Comparison of ENCODE assay signal across 18 cellular contexts in the genomic region with DNA sequence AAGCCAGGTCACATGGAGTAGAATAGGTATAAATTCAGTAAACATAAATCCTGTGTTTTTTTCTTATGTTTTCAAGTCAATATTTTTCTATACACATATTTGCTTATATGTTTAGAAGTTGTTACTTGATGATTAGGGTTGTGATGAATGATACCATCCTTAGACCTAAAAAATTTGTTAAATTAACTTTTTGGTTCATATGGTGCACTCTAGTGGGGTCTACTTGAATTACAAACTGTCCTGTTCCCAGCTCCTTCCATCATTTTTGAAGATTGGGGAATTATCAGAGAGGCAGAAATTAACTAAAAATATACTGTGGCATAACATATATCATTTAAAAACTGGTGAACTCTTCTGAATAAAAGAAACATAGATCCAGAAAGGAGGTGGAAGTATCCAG. TPM values are rescaled to one million over a fixed set of nuclear protein-coding genes. Genes with fewer than 3 reads are reported as not detected.
"Had no signal": no experiment of that assay in that cellular context is flagged by ENCODE, and none has a peak within 500 bp of the region (broad histone marks: within the 10 kb centered on the region; RNA-seq: fewer than 3 reads in every experiment).

No MANE protein-coding gene starts in this region.

- DNase-seq: activated CD4-positive, alpha-beta T cell treated with anti-CD3 and anti-CD28 coated beads for 1 hour; activated CD4-positive, alpha-beta T cell treated with anti-CD3 and anti-CD28 coated beads, Interleukin-2, amount 50 U/mL, for 48 hours; activated effector memory CD4-positive, alpha-beta T cell treated with anti-CD3 and anti-CD28 coated beads, Interleukin-2, amount 50 U/mL, for 16 hours; activated T-cell treated with anti-CD3 and anti-CD28 coated beads, Interleukin-2, amount 50 U/mL, for 4 hours; amniotic stem cell; body of pancreas; effector memory CD4-positive, alpha-beta T cell; erythroblast; left ventricle myocardium superior; mesenchymal stem cell; pancreas; stimulated activated CD4-positive, alpha-beta T cell treated with anti-CD3 and anti-CD28 coated beads, Interleukin-15, amount 100 ng/mL, for 24 hours; stimulated activated CD4-positive, alpha-beta T cell treated with anti-CD3 and anti-CD28 coated beads, Interleukin-4, amount 100 ng/mL, for 24 hours had no signal

- H3K27ac Mint-ChIP-seq: activated naive CD4-positive, alpha-beta T cell treated with anti-CD3 and anti-CD28 coated beads, Interleukin-2, amount 50 U/mL, for 72 hours; nephron had no signal

- H3K4me3 ChIP-seq: body of pancreas, pancreas had no signal

- H3K27me3 ChIP-seq: body of pancreas, pancreas had no signal

- H3K4me1 ChIP-seq: body of pancreas, pancreas had no signal

- H3K36me3 ChIP-seq: pancreas had no signal

- H3K4me3 Mint-ChIP-seq: activated T-cell treated with anti-CD3 and anti-CD28 coated beads, Interleukin-2, amount 50 U/mL, for 4 hours; central memory CD8-positive, alpha-beta T cell; nephron had no signal

- H3K4me1 Mint-ChIP-seq: central memory CD8-positive, alpha-beta T cell; nephron had no signal

- H3K9me3 ChIP-seq: body of pancreas, pancreas had no signal

- H3K27ac ChIP-seq: body of pancreas, pancreas had no signal

RNA-seq across cellular contexts. Expression of a gene that starts 48.3 kb away (rescaled TPM):
- total RNA-seq: activated naive CD4-positive, alpha-beta T cell treated with anti-CD3 and anti-CD28 coated beads, Interleukin-2, amount 50 U/mL, for 72 hours; activated T-cell treated with anti-CD3 and anti-CD28 coated beads, Interleukin-2, amount 50 U/mL, for 4 hours; body of pancreas; kidney epithelial cell; left ventricle myocardium superior; renal cortical epithelial cell had no signal
